15 cellular contexts compared by ENCODE assay signal in genomic region chr3:141941093-141941492, GRCh38.
DNase-seq lines count a peak whose midpoint lies in the region; ATAC-seq and TF ChIP-seq lines count a peak whose summit lies in the region.
"Had no signal": no experiment of that assay in that cellular context is flagged by ENCODE, and none has a peak within 500 bp of the region (broad histone marks: within the 10 kb centered on the region; RNA-seq: fewer than 3 reads in every experiment).

No MANE protein-coding gene starts in this region.

- no peak for TF ChIP-seq CTCF in C4-2B (conservative IDR thresholded peaks at IDR 0.05)
- no peak for TF ChIP-seq CTCF in PC-9 (conservative IDR thresholded peaks at IDR 0.05)
- TF ChIP-seq CTCF in colonic mucosa (IDR thresholded peaks at IDR 0.05) = no peak
- TF ChIP-seq CTCF in nephron progenitor cell (IDR thresholded peaks at IDR 0.05) = no peak

- no peak overlapping the region for H3K4me3 Mint-ChIP-seq in nephron progenitor cell
- no peak overlapping the region for H3K4me3 Mint-ChIP-seq in activated CD8-positive, alpha-beta T cell treated with anti-CD3 and anti-CD28 coated beads, Interleukin-2, amount 10 ng/mL, durations not matched to agents 7 days and 5 days
- H3K4me3 Mint-ChIP-seq: activated CD4-positive, alpha-beta T cell treated with anti-CD3 and anti-CD28 coated beads, Interleukin-2, amount 10 ng/mL, durations not matched to agents 7 days and 5 days; activated T-helper 1 cell treated with anti-CD3 and anti-CD28 coated beads, Interleukin-12 subunit alpha, Interleukin-12 subunit beta, Interleukin-2, Interleukin-4 antibody, amounts not matched to agents 30 ng/mL and 10 ng/mL and 1 ng/mL, durations not matched to agents 14 hours and 24 hours and 36 hours; dendritic cell treated with granulocyte-macrophage colony-stimulating factor and Interleukin-4, amounts not matched to agents 40 ng/mL and 50 ng/mL, for 4 days; memory B cell; T-cell had no signal

- CTCF ChIA-PET in PC-9 (lab: Charles Lee) = interaction anchor here (0.6 kb wide), 1 partner anchor 142 kb away, joined by 3 read pairs; no protein-coding TSS in a partner anchor
- CTCF ChIA-PET in activated CD8-positive, alpha-beta T cell treated with anti-CD3 and anti-CD28 coated beads, Interleukin-2, amount 10 ng/mL, durations not matched to agents 7 days and 5 days (lab: Charles Lee) = interaction anchor here (0.6 kb wide), 1 partner anchor 339 kb away, joined by 3 read pairs; no protein-coding TSS in a partner anchor

- no peaks in the 10 kb centered on the region for H3K79me2 ChIP-seq in PC-9 (ENCODE audit: low read depth)

- H3F3A ChIP-seq in PC-9 (ENCODE audit: insufficient read depth, low read depth) = peaks cover 38% of the 10 kb centered on the region

- peak overlapping the region; percentile 75 for H3K27ac ChIP-seq in C4-2B
- peak overlapping the region; percentile 88 for H3K27ac ChIP-seq in PC-9
- peak overlapping the region; percentile 76 for H3K27ac ChIP-seq in colonic mucosa

- peak overlapping the region; percentile 88 for H3K27ac Mint-ChIP-seq in nephron progenitor cell
- H3K27ac Mint-ChIP-seq in activated CD8-positive, alpha-beta T cell treated with anti-CD3 and anti-CD28 coated beads, Interleukin-2, amount 10 ng/mL, durations not matched to agents 7 days and 5 days = no peak overlapping the region
- H3K27ac Mint-ChIP-seq: activated CD4-positive, alpha-beta T cell treated with anti-CD3 and anti-CD28 coated beads, Interleukin-2, amount 10 ng/mL, durations not matched to agents 7 days and 5 days; dendritic cell treated with granulocyte-macrophage colony-stimulating factor and Interleukin-4, amounts not matched to agents 40 ng/mL and 50 ng/mL, for 4 days; memory B cell; T-cell had no signal

- peak overlapping the region in 1 of 2 donors; percentile 46 for H3K9ac ChIP-seq in colonic mucosa (ENCODE audit: low read depth in 2 of 2, low read length in 2 of 2)

- TSS peak; percentile 14 for BruUV-seq in PC-9 (replicated peaks; lab: Mats Ljungman, UMichigan)

- H3K9me3 ChIP-seq in PC-9 (ENCODE audit: insufficient read depth, low read depth) = no peaks in the 10 kb centered on the region; the same call in 1 of the 2 replicates
- H3K9me3 ChIP-seq in colonic mucosa = no peaks in the 10 kb centered on the region
- H3K9me3 ChIP-seq: HAP-1 had no signal

- H3K9me2 ChIP-seq in PC-9 (ENCODE audit: insufficient read depth) = no peaks in the 10 kb centered on the region

- peak overlapping the region; percentile 51; the same call in 1 of the 2 replicates for H3K4me3 ChIP-seq in PC-9
- no peak overlapping the region for H3K4me3 ChIP-seq in colonic mucosa
- H3K4me3 ChIP-seq: HAP-1 had no signal

- DNase-seq in PC-9 (peak; percentile 46 to 78), colonic mucosa (peak; percentile 70), nephron progenitor cell (no peak), HUDEP-2 (lab: John Stamatoyannopoulos, UW; ENCODE audit: unreplicated experiment in 76 of 76) (no peak), COLO829 (ENCODE audit: low spot score) (no peak), amygdala (lab: John Stamatoyannopoulos, UW) (no peak)
- DNase-seq in activated CD8-positive, alpha-beta T cell treated with anti-CD3 and anti-CD28 coated beads, Interleukin-2, amount 10 ng/mL, durations not matched to agents 7 days and 5 days = no peak
- DNase-seq: activated CD4-positive, alpha-beta T cell treated with anti-CD3 and anti-CD28 coated beads, Interleukin-2, amount 10 ng/mL, durations not matched to agents 7 days and 5 days; T-cell had no signal

- no peaks in the 10 kb centered on the region for H3K27me3 Mint-ChIP-seq in nephron progenitor cell (ENCODE audit: low read depth, poor library complexity)
- H3K27me3 Mint-ChIP-seq in activated CD8-positive, alpha-beta T cell treated with anti-CD3 and anti-CD28 coated beads, Interleukin-2, amount 10 ng/mL, durations not matched to agents 7 days and 5 days (ENCODE audit: low read depth) = no peaks in the 10 kb centered on the region
- H3K27me3 Mint-ChIP-seq: activated CD4-positive, alpha-beta T cell treated with anti-CD3 and anti-CD28 coated beads, Interleukin-2, amount 10 ng/mL, durations not matched to agents 7 days and 5 days; dendritic cell treated with granulocyte-macrophage colony-stimulating factor and Interleukin-4, amounts not matched to agents 40 ng/mL and 50 ng/mL, for 4 days; memory B cell; stimulated activated naive CD8-positive, alpha-beta T cell treated with anti-CD3 and anti-CD28 coated beads, Interleukin-15, amount 100 ng/mL, for 72 hours; T-cell had no signal

- H3K4me2 ChIP-seq in PC-9 = peak overlapping the region; percentile 84

- no peak for ATAC-seq in activated CD8-positive, alpha-beta T cell treated with anti-CD3 and anti-CD28 coated beads, Interleukin-2, amount 10 ng/mL, durations not matched to agents 7 days and 5 days
- ATAC-seq: T-cell had no signal

- no peaks in the 10 kb centered on the region for H3K9me3 Mint-ChIP-seq in nephron progenitor cell
- no peaks in the 10 kb centered on the region for H3K9me3 Mint-ChIP-seq in activated CD8-positive, alpha-beta T cell treated with anti-CD3 and anti-CD28 coated beads, Interleukin-2, amount 10 ng/mL, durations not matched to agents 7 days and 5 days (ENCODE audit: insufficient read depth)
- H3K9me3 Mint-ChIP-seq: activated CD4-positive, alpha-beta T cell treated with anti-CD3 and anti-CD28 coated beads, Interleukin-2, amount 10 ng/mL, durations not matched to agents 7 days and 5 days; activated T-helper 1 cell treated with anti-CD3 and anti-CD28 coated beads, Interleukin-12 subunit alpha, Interleukin-12 subunit beta, Interleukin-2, Interleukin-4 antibody, amounts not matched to agents 30 ng/mL and 10 ng/mL and 1 ng/mL, durations not matched to agents 14 hours and 24 hours and 36 hours; dendritic cell treated with granulocyte-macrophage colony-stimulating factor and Interleukin-4, amounts not matched to agents 40 ng/mL and 50 ng/mL, for 4 days; memory B cell; stimulated activated naive CD8-positive, alpha-beta T cell treated with anti-CD3 and anti-CD28 coated beads, Interleukin-15, amount 100 ng/mL, for 72 hours; T-cell had no signal

- POLR2A ChIA-PET in PC-9 (lab: Charles Lee; ENCODE audit: unreplicated experiment) = no interaction called here
- POLR2A ChIA-PET in activated CD8-positive, alpha-beta T cell treated with anti-CD3 and anti-CD28 coated beads, Interleukin-2, amount 10 ng/mL, durations not matched to agents 7 days and 5 days (lab: Charles Lee) = no interaction called here

- peak overlapping the region; percentile 69 for H2AFZ ChIP-seq in PC-9

- peaks cover 7% of the 10 kb centered on the region for H3K36me3 Mint-ChIP-seq in nephron progenitor cell (ENCODE audit: low read depth)
- no peaks in the 10 kb centered on the region for H3K36me3 Mint-ChIP-seq in activated CD8-positive, alpha-beta T cell treated with anti-CD3 and anti-CD28 coated beads, Interleukin-2, amount 10 ng/mL, durations not matched to agents 7 days and 5 days (ENCODE audit: low read depth)
- H3K36me3 Mint-ChIP-seq: memory B cell, T-cell had no signal

- intact Hi-C loops in PC-9 (cut with micrococcal nuclease; ENCODE audit: unreplicated experiment) (loop anchor here (2.0 kb wide), 1 partner anchor 88 kb away; no protein-coding TSS in a partner anchor), colonic mucosa (cut with DNase I) (no loop called here)

- H3K27me3 ChIP-seq in PC-9 (ENCODE audit: insufficient read depth, low read depth) (no peaks in the 10 kb centered on the region), colonic mucosa (no peaks in the 10 kb centered on the region)

- no peaks in the 10 kb centered on the region for H4K20me1 ChIP-seq in PC-9 (ENCODE audit: insufficient read depth)

- H3K36me3 ChIP-seq in PC-9 (ENCODE audit: low read depth) = no peaks in the 10 kb centered on the region
- H3K36me3 ChIP-seq in colonic mucosa = no peaks in the 10 kb centered on the region
- H3K36me3 ChIP-seq: HAP-1 had no signal

- H3K4me1 ChIP-seq in PC-9 (replicated peaks; ENCODE audit: insufficient read depth) (peaks cover 42% of the 10 kb centered on the region), colonic mucosa (peaks cover 8% of the 10 kb centered on the region)
- H3K4me1 ChIP-seq: HAP-1 had no signal

- H3K4me1 Mint-ChIP-seq in nephron progenitor cell = peaks cover 4% of the 10 kb centered on the region
- peaks cover 3% of the 10 kb centered on the region for H3K4me1 Mint-ChIP-seq in activated CD8-positive, alpha-beta T cell treated with anti-CD3 and anti-CD28 coated beads, Interleukin-2, amount 10 ng/mL, durations not matched to agents 7 days and 5 days (ENCODE audit: low read depth)
- H3K4me1 Mint-ChIP-seq: memory B cell had no signal

Comparison
In these comparisons a context has a peak if more than half of its experiments do, and no peak if none do; other contexts are left out.
1. DNase-seq: peak in PC-9 (2 of 2) and colonic mucosa (single experiment); none in nephron progenitor cell (single experiment), HUDEP-2 (0 of 76), COLO829 (single experiment), activated CD8-positive, alpha-beta T cell treated with anti-CD3 and anti-CD28 coated beads, Interleukin-2, amount 10 ng/mL, durations not matched to agents 7 days and 5 days (single experiment) and amygdala (0 of 56).
2. Peak in every context shown above with its lines, with median percentiles within 50 percentile points of each other: H3K27ac ChIP-seq.